Comparison of ENCODE assay signal across 17 cellular contexts in the genomic region with DNA sequence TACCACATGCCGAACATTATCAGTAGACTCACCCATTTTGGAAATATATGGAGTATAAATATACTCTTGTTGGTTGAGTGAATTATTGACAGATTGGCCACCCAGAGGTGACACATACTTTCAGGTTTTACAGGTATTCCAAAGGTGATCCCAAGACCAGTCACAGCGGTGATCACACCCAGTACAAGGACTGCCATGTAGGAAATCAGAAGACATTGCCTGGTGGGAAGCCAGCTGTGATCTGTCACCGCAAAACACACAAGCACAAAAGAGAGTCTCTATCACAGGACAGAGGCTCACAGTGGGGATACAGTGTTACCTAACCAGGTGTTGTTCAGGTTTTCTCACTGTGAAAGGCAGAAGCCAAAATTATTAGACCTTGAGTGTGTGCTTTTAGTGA.
"Had no signal": no experiment of that assay in that cellular context is flagged by ENCODE, and none has a peak within 500 bp of the region (broad histone marks: within the 10 kb centered on the region; RNA-seq: fewer than 3 reads in every experiment).

No MANE protein-coding gene starts in this region.

- H3K36me3 ChIP-seq: brain microvascular endothelial cell, esophagus muscularis mucosa, right atrium auricular region had no signal

- H3K4me3 ChIP-seq: esophagus muscularis mucosa, right atrium auricular region had no signal

- H3K27me3 Mint-ChIP-seq: activated CD4-positive, alpha-beta memory T cell treated with anti-CD3 and anti-CD28 coated beads, Interleukin-2, amount 10 ng/mL, durations not matched to agents 7 days and 5 days; activated naive CD8-positive, alpha-beta T cell; stimulated activated memory B cell treated with anti-CD40 and anti-IgM and Interleukin-4, amounts not matched to agents 10 μg/mL and 1 μg/mL and 100 μg/mL, for 72 hours; type B pancreatic cell had no signal

- H3K4me3 Mint-ChIP-seq: activated CD4-positive, alpha-beta memory T cell treated with anti-CD3 and anti-CD28 coated beads, Interleukin-2, amount 10 ng/mL, durations not matched to agents 7 days and 5 days; activated naive CD8-positive, alpha-beta T cell; immature natural killer cell; natural killer cell; stimulated activated memory B cell treated with anti-CD40 and anti-IgM and Interleukin-4, amounts not matched to agents 10 μg/mL and 1 μg/mL and 100 μg/mL, for 72 hours; type B pancreatic cell had no signal

- H3K27me3 ChIP-seq: brain microvascular endothelial cell, esophagus muscularis mucosa, right atrium auricular region had no signal

- DNase-seq: activated CD4-positive, alpha-beta memory T cell treated with anti-CD3 and anti-CD28 coated beads, Interleukin-2, amount 10 ng/mL, durations not matched to agents 7 days and 5 days; activated gamma-delta T cell; activated T-cell treated with anti-CD3 and anti-CD28 coated beads, Interleukin-2, amount 50 U/mL, for 48 hours; brain microvascular endothelial cell; cerebellar nuclear complex; dermis blood vessel endothelial cell; foreskin fibroblast; glutamatergic neuron; immature natural killer cell; left cardiac atrium; natural killer cell; posterior cingulate gyrus had no signal

- H3K36me3 Mint-ChIP-seq: activated naive CD8-positive, alpha-beta T cell; natural killer cell; type B pancreatic cell had no signal

- ATAC-seq: left cardiac atrium; natural killer cell; stimulated activated memory B cell treated with anti-CD40 and anti-IgM and Interleukin-4, amounts not matched to agents 10 μg/mL and 1 μg/mL and 100 μg/mL, for 72 hours had no signal

- H3K27ac Mint-ChIP-seq: activated CD4-positive, alpha-beta memory T cell treated with anti-CD3 and anti-CD28 coated beads, Interleukin-2, amount 10 ng/mL, durations not matched to agents 7 days and 5 days; activated naive CD8-positive, alpha-beta T cell; immature natural killer cell; natural killer cell; stimulated activated memory B cell treated with anti-CD40 and anti-IgM and Interleukin-4, amounts not matched to agents 10 μg/mL and 1 μg/mL and 100 μg/mL, for 72 hours; type B pancreatic cell had no signal

- H3K27ac ChIP-seq: brain microvascular endothelial cell, esophagus muscularis mucosa, right atrium auricular region had no signal

- H3K4me1 ChIP-seq: right atrium auricular region had no signal

- H3K4me1 Mint-ChIP-seq: activated CD4-positive, alpha-beta memory T cell treated with anti-CD3 and anti-CD28 coated beads, Interleukin-2, amount 10 ng/mL, durations not matched to agents 7 days and 5 days; immature natural killer cell; natural killer cell; stimulated activated memory B cell treated with anti-CD40 and anti-IgM and Interleukin-4, amounts not matched to agents 10 μg/mL and 1 μg/mL and 100 μg/mL, for 72 hours had no signal

- H3K9me3 ChIP-seq: esophagus muscularis mucosa, right atrium auricular region had no signal

- H3K9me3 Mint-ChIP-seq: activated CD4-positive, alpha-beta memory T cell treated with anti-CD3 and anti-CD28 coated beads, Interleukin-2, amount 10 ng/mL, durations not matched to agents 7 days and 5 days; immature natural killer cell; natural killer cell; stimulated activated memory B cell treated with anti-CD40 and anti-IgM and Interleukin-4, amounts not matched to agents 10 μg/mL and 1 μg/mL and 100 μg/mL, for 72 hours; type B pancreatic cell had no signal
